ENCODE assay signal across 22 cellular contexts in genomic region chr14:70697681-70698080, GRCh38. TPM values are rescaled to one million over a fixed set of nuclear protein-coding genes. Genes with fewer than 3 reads are reported as not detected.
DNase-seq lines count a peak whose midpoint lies in the region; ATAC-seq, FAIRE-seq and TF ChIP-seq lines count a peak whose summit lies in the region.
"Had no signal": no experiment of that assay in that cellular context is flagged by ENCODE, and none has a peak within 500 bp of the region (broad histone marks: within the 10 kb centered on the region; RNA-seq: fewer than 3 reads in every experiment).

No MANE protein-coding gene starts in this region.

- WGBS in suprapubic skin, result 78% methylated on average over 2 of the region's 2 CpGs

- no peak for TF ChIP-seq POLR2A in suprapubic skin (IDR thresholded peaks at IDR 0.05)

- peak; percentile 9 for FAIRE-seq in HTR-8/SVneo (lab: Jason Lieb, UNC)

- TF ChIP-seq CTCF in colonic mucosa (IDR thresholded peaks at IDR 0.05), result no peak
- no peak for TF ChIP-seq CTCF in left lung (IDR thresholded peaks at IDR 0.05)
- no peak for TF ChIP-seq CTCF in suprapubic skin (IDR thresholded peaks at IDR 0.05)

- H3K9me3 ChIP-seq in colonic mucosa (no peaks in the 10 kb centered on the region), left lung (no peaks in the 10 kb centered on the region), suprapubic skin (no peaks in the 10 kb centered on the region)
- H3K9me3 ChIP-seq: psoas muscle had no signal

- H3K27ac ChIP-seq in colonic mucosa (no peak overlapping the region), left lung (peak overlapping the region in 1 of 2 donors; percentile 50), suprapubic skin (no peak overlapping the region)
- H3K27ac ChIP-seq: psoas muscle, VCaP had no signal

- no peaks in the 10 kb centered on the region for H3K27me3 ChIP-seq in colonic mucosa
- no peaks in the 10 kb centered on the region for H3K27me3 ChIP-seq in left lung
- H3K27me3 ChIP-seq in suprapubic skin, result no peaks in the 10 kb centered on the region

- TF ChIP-seq EP300 in suprapubic skin (IDR thresholded peaks at IDR 0.05), result no peak

- H3K4me1 ChIP-seq in colonic mucosa (peaks cover 3% of the 10 kb centered on the region), left lung (peaks cover 0 to 16% of the 10 kb centered on the region in 2 donors), suprapubic skin (no peaks in the 10 kb centered on the region)
- H3K4me1 ChIP-seq: psoas muscle had no signal

- DNase-seq in AG20443 (ENCODE audit: low spot score) (peak; percentile 44), HTR-8/SVneo (ENCODE audit: insufficient read length, low spot score) (no peak), colonic mucosa (peak; percentile 32), left lung (no peak), mucosa of gallbladder (ENCODE audit: low spot score) (no peak), inferior parietal cortex (ENCODE audit: extremely low spot score) (no peak), suprapubic skin (ENCODE audit: low spot score in 2 of 2) (no peak)
- DNase-seq: activated CD4-positive, alpha-beta T cell treated with anti-CD3 and anti-CD28 coated beads, Interleukin-2, amount 50 U/mL, for 4 hours; activated naive CD4-positive, alpha-beta T cell; activated T-cell treated with anti-CD3 and anti-CD28 coated beads for 4 hours; CD4-positive, alpha-beta memory T cell; DND-41; effector memory CD4-positive, alpha-beta T cell; NCI-H1417 treated with DMSO at 0.1 percent for 48 hours; NCI-H526 treated with DMSO at 0.1 percent for 48 hours; psoas muscle; SHP77; stimulated activated CD4-positive, alpha-beta T cell treated with anti-CD3 and anti-CD28 coated beads, Interleukin-4, amount 100 ng/mL, for 4 hours; substantia nigra; T-helper 17 cell had no signal

- H3K4me3 ChIP-seq in colonic mucosa (no peak overlapping the region), left lung (no peak overlapping the region), suprapubic skin (no peak overlapping the region)
- H3K4me3 ChIP-seq: psoas muscle had no signal

- no peaks in the 10 kb centered on the region for H3K36me3 ChIP-seq in colonic mucosa
- no peaks in the 10 kb centered on the region for H3K36me3 ChIP-seq in left lung
- no peaks in the 10 kb centered on the region for H3K36me3 ChIP-seq in suprapubic skin

- ATAC-seq in left lung (peak; percentile 59), GM18502 (IDR thresholded peaks at IDR 0.05; ENCODE audit: poor library complexity, unreplicated experiment) (no peak)
- ATAC-seq: psoas muscle, T-helper 17 cell had no signal

- intact Hi-C loops in colonic mucosa (cut with DNase I) (no loop called here), left lung (cut with DNase I) (no loop called here)

- H3K9ac ChIP-seq in colonic mucosa (ENCODE audit: low read depth in 2 of 2, low read length in 2 of 2), result no peak overlapping the region

RNA-seq across cellular contexts. Expression of gene TTC9, which starts 56.0 kb away (rescaled TPM):
- total RNA-seq in colonic mucosa, result under 1 TPM; 0.66 to 0.82 TPM
- total RNA-seq in left lung, result 1 to 10 TPM; 4.8 to 9.2 TPM
- 8.1 TPM for total RNA-seq in mucosa of gallbladder
- 1 to 10 TPM; 3.6 to 8.7 (median 4.7) TPM for total RNA-seq in suprapubic skin

Comparison
In these comparisons a context has a peak if more than half of its experiments do, and no peak if none do; other contexts are left out.
1. DNase-seq: peak in AG20443 (single experiment) and colonic mucosa (single experiment); none in HTR-8/SVneo (single experiment), left lung (0 of 2), mucosa of gallbladder (single experiment), inferior parietal cortex (single experiment) and suprapubic skin (0 of 2).